In genomic region chr1:56872597-56872996, GRCh38 we compare ENCODE assay signal across 1 cellular context.
A peak's percentile ranks its signal among the peaks of the same experiment; 100 is the strongest.
TF ChIP-seq lines count a peak whose summit lies in the region.

No MANE protein-coding gene starts in this region.

TF ChIP-seq in K562, 482 proteins besides CTCF, POLR2A, EP300 and RAD21 (continued from another document):
- TF ChIP-seq, protein P1, sequence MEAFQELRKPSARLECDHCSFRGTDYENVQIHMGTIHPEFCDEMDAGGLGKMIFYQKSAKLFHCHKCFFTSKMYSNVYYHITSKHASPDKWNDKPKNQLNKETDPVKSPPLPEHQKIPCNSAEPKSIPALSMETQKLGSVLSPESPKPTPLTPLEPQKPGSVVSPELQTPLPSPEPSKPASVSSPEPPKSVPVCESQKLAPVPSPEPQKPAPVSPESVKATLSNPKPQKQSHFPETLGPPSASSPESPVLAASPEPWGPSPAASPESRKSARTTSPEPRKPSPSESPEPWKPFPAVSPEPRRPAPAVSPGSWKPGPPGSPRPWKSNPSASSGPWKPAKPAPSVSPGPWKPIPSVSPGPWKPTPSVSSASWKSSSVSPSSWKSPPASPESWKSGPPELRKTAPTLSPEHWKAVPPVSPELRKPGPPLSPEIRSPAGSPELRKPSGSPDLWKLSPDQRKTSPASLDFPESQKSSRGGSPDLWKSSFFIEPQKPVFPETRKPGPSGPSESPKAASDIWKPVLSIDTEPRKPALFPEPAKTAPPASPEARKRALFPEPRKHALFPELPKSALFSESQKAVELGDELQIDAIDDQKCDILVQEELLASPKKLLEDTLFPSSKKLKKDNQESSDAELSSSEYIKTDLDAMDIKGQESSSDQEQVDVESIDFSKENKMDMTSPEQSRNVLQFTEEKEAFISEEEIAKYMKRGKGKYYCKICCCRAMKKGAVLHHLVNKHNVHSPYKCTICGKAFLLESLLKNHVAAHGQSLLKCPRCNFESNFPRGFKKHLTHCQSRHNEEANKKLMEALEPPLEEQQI (IDR thresholded peaks at IDR 0.05), result no peak
- no peak for TF ChIP-seq RBM15 (IDR thresholded peaks at IDR 0.05; ENCODE audit: insufficient read depth, low read length)
- TF ChIP-seq, protein P2, sequence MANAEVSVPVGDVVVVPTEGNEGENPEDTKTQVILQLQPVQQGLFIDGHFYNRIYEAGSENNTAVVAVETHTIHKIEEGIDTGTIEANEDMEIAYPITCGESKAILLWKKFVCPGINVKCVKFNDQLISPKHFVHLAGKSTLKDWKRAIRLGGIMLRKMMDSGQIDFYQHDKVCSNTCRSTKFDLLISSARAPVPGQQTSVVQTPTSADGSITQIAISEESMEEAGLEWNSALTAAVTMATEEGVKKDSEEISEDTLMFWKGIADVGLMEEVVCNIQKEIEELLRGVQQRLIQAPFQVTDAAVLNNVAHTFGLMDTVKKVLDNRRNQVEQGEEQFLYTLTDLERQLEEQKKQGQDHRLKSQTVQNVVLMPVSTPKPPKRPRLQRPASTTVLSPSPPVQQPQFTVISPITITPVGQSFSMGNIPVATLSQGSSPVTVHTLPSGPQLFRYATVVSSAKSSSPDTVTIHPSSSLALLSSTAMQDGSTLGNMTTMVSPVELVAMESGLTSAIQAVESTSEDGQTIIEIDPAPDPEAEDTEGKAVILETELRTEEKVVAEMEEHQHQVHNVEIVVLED (CRISPR knock-in tag; IDR thresholded peaks at IDR 0.05), result no peak
- no peak for TF ChIP-seq CLOCK (CRISPR knock-in tag; IDR thresholded peaks at IDR 0.05; ENCODE audit: borderline replicate concordance)
- TF ChIP-seq MAFG (tag; conservative IDR thresholded peaks at IDR 0.05), result 0 out of 2 replicates have a peak, but pooled peaks have one; percentile 19
